In genomic region chr5:158276692-158277091, GRCh38 we compare ENCODE assay signal across 26 cellular contexts.
"Had no signal": no experiment of that assay in that cellular context is flagged by ENCODE, and none has a peak within 500 bp of the region (broad histone marks: within the 10 kb centered on the region; RNA-seq: fewer than 3 reads in every experiment).

No MANE protein-coding gene starts in this region.

- H3K4me1 Mint-ChIP-seq: naive thymus-derived CD4-positive, alpha-beta T cell; stimulated activated naive B cell treated with anti-CD40 and anti-IgM and Interleukin-4, amounts not matched to agents 10 μg/mL and 1 μg/mL and 100 μg/mL, for 72 hours had no signal

- H3K4me3 Mint-ChIP-seq: naive thymus-derived CD4-positive, alpha-beta T cell; natural killer cell treated with Interleukin-12 subunit alpha and Interleukin-12 subunit beta and Interleukin-15 and Interleukin-18, amount 100 ng/mL, for 72 hours; stimulated activated naive B cell treated with anti-CD40 and anti-IgM and Interleukin-4, amounts not matched to agents 10 μg/mL and 1 μg/mL and 100 μg/mL, for 72 hours had no signal

- H3K4me1 ChIP-seq: left lung, lower lobe of right lung, right atrium auricular region, right lobe of liver, stomach, testis, thyroid gland, transverse colon, upper lobe of right lung, uterus had no signal

- H3K9me3 Mint-ChIP-seq: natural killer cell treated with Interleukin-12 subunit alpha and Interleukin-12 subunit beta and Interleukin-15 and Interleukin-18, amount 100 ng/mL, for 72 hours; stimulated activated naive B cell treated with anti-CD40 and anti-IgM and Interleukin-4, amounts not matched to agents 10 μg/mL and 1 μg/mL and 100 μg/mL, for 72 hours had no signal

- H3K36me3 Mint-ChIP-seq: naive thymus-derived CD4-positive, alpha-beta T cell; natural killer cell treated with Interleukin-12 subunit alpha and Interleukin-12 subunit beta and Interleukin-15 and Interleukin-18, amount 100 ng/mL, for 72 hours; stimulated activated naive B cell treated with anti-CD40 and anti-IgM and Interleukin-4, amounts not matched to agents 10 μg/mL and 1 μg/mL and 100 μg/mL, for 72 hours had no signal

- H3K4me3 ChIP-seq: left lung, lower lobe of right lung, ovary, right atrium auricular region, right lobe of liver, stomach, testis, thyroid gland, transverse colon, upper lobe of right lung, uterus had no signal

- DNase-seq: head of caudate nucleus; hippocampal formation; kidney glomerular epithelial cell; left colon; left lung; lower lobe of right lung; mammary epithelial cell; mesenchymal stem cell; naive thymus-derived CD4-positive, alpha-beta T cell; ovary; right lobe of liver; stimulated activated CD4-positive, alpha-beta T cell treated with anti-CD3 and anti-CD28 coated beads, Interleukin-12 subunit alpha, Interleukin-12 subunit beta, amount 100 ng/mL, for 4 hours; stimulated activated CD4-positive, alpha-beta T cell treated with anti-CD3 and anti-CD28 coated beads, Interleukin-15, amount 100 ng/mL, for 24 hours; stimulated activated CD4-positive, alpha-beta T cell treated with anti-CD3 and anti-CD28 coated beads, Interleukin-2, amount 100 ng/mL, for 24 hours; stimulated activated CD4-positive, alpha-beta T cell treated with anti-CD3 and anti-CD28 coated beads, Interleukin-4, amount 100 ng/mL, for 1 hour; stimulated activated naive B cell treated with anti-CD40 and anti-IgM and Interleukin-4, amounts not matched to agents 10 μg/mL and 1 μg/mL and 100 μg/mL, for 72 hours; stimulated activated naive CD8-positive, alpha-beta T cell treated with anti-CD3 and anti-CD28 coated beads, Interleukin-15, Interleukin-2, amounts not matched to agents 100 U/mL and 50 U/mL, for 24 hours; stomach; testis; thyroid gland; transverse colon; upper lobe of right lung; uterus had no signal

- H3K27ac Mint-ChIP-seq: naive thymus-derived CD4-positive, alpha-beta T cell; natural killer cell treated with Interleukin-12 subunit alpha and Interleukin-12 subunit beta and Interleukin-15 and Interleukin-18, amount 100 ng/mL, for 72 hours; progenitor cell of endocrine pancreas; stimulated activated naive B cell treated with anti-CD40 and anti-IgM and Interleukin-4, amounts not matched to agents 10 μg/mL and 1 μg/mL and 100 μg/mL, for 72 hours had no signal

- H3K27me3 ChIP-seq: left lung, ovary, right atrium auricular region, right lobe of liver, stomach, testis, thyroid gland, transverse colon, upper lobe of right lung, uterus had no signal

- H3K27ac ChIP-seq: left lung, lower lobe of right lung, ovary, right atrium auricular region, right lobe of liver, stomach, testis, thyroid gland, transverse colon, upper lobe of right lung, uterus had no signal

- H3K27me3 Mint-ChIP-seq: stimulated activated naive B cell treated with anti-CD40 and anti-IgM and Interleukin-4, amounts not matched to agents 10 μg/mL and 1 μg/mL and 100 μg/mL, for 72 hours had no signal

- H3K36me3 ChIP-seq: left lung, lower lobe of right lung, ovary, right atrium auricular region, right lobe of liver, stomach, thyroid gland, transverse colon, upper lobe of right lung, uterus had no signal

- H3K9me3 ChIP-seq: left lung, lower lobe of right lung, ovary, right atrium auricular region, right lobe of liver, stomach, testis, thyroid gland, transverse colon, upper lobe of right lung, uterus had no signal
